In the genomic region with DNA sequence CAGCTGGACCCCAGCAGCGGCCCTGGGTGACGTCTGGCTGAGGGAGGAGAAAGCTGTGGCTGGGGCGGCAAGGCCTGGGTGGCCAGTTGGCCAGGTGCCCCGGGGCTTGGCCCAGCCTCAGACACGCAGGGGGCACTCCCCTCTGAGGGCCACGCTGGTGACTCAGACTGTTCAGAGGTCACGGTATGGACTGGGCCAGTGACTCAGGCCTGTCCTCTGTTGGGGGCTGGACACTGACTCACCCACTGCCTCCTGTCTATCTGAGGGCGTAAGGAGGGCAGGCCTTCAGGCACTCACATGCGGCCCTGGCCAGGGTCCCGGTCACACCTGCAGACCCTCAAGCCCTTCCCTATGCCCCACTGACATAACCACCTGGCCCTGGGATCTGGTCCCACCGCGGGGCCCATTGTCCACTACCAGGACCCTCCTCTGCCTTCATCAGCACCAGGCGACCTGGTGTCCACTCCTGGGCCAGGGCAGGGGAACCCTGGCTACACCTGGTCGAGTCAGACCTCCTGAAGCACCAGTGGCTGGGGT, we compare ENCODE assay signal across 1 cellular context.
TF ChIP-seq lines count a peak whose summit lies in the region.

No MANE protein-coding gene starts in this region.

TF ChIP-seq in SK-N-SH, 30 proteins besides CTCF, POLR2A, EP300 and RAD21 (continued from another document):
- TF ChIP-seq NFIC (IDR thresholded peaks at IDR 0.05; ENCODE audit: borderline replicate concordance) = no peak
- TF ChIP-seq, protein P1, sequence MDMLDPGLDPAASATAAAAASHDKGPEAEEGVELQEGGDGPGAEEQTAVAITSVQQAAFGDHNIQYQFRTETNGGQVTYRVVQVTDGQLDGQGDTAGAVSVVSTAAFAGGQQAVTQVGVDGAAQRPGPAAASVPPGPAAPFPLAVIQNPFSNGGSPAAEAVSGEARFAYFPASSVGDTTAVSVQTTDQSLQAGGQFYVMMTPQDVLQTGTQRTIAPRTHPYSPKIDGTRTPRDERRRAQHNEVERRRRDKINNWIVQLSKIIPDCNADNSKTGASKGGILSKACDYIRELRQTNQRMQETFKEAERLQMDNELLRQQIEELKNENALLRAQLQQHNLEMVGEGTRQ (IDR thresholded peaks at IDR 0.05; ENCODE audit: borderline replicate concordance, low read depth, low read length) = no peak
- TF ChIP-seq, protein P2, sequence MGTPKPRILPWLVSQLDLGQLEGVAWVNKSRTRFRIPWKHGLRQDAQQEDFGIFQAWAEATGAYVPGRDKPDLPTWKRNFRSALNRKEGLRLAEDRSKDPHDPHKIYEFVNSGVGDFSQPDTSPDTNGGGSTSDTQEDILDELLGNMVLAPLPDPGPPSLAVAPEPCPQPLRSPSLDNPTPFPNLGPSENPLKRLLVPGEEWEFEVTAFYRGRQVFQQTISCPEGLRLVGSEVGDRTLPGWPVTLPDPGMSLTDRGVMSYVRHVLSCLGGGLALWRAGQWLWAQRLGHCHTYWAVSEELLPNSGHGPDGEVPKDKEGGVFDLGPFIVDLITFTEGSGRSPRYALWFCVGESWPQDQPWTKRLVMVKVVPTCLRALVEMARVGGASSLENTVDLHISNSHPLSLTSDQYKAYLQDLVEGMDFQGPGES (IDR thresholded peaks at IDR 0.05; ENCODE audit: low read depth, low read length) = no peak
TF ChIP-seq in SK-N-SH: peak in this region for 0.
